ENCODE assay signal across 1 cellular context in genomic region chr1:76247261-76247852, GRCh38.
TF ChIP-seq lines count a peak whose summit lies in the region.

No MANE protein-coding gene starts in this region.

TF ChIP-seq in WTC11, 78 proteins besides CTCF, POLR2A, EP300 and RAD21 (continued from another document):
- TF ChIP-seq, protein P1, sequence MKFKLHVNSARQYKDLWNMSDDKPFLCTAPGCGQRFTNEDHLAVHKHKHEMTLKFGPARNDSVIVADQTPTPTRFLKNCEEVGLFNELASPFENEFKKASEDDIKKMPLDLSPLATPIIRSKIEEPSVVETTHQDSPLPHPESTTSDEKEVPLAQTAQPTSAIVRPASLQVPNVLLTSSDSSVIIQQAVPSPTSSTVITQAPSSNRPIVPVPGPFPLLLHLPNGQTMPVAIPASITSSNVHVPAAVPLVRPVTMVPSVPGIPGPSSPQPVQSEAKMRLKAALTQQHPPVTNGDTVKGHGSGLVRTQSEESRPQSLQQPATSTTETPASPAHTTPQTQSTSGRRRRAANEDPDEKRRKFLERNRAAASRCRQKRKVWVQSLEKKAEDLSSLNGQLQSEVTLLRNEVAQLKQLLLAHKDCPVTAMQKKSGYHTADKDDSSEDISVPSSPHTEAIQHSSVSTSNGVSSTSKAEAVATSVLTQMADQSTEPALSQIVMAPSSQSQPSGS (CRISPR knock-in tag; IDR thresholded peaks at IDR 0.05; ENCODE audit: borderline replicate concordance, low read depth), result no peak
- no peak for TF ChIP-seq CREM (CRISPR knock-in tag; IDR thresholded peaks at IDR 0.05)
- TF ChIP-seq RORB (CRISPR knock-in tag; IDR thresholded peaks at IDR 0.05), result no peak
- TF ChIP-seq RELA (CRISPR knock-in tag; IDR thresholded peaks at IDR 0.05; ENCODE audit: borderline replicate concordance), result no peak
- TF ChIP-seq NFE2L1 (CRISPR knock-in tag; IDR thresholded peaks at IDR 0.05), result no peak
- TF ChIP-seq, protein P2, sequence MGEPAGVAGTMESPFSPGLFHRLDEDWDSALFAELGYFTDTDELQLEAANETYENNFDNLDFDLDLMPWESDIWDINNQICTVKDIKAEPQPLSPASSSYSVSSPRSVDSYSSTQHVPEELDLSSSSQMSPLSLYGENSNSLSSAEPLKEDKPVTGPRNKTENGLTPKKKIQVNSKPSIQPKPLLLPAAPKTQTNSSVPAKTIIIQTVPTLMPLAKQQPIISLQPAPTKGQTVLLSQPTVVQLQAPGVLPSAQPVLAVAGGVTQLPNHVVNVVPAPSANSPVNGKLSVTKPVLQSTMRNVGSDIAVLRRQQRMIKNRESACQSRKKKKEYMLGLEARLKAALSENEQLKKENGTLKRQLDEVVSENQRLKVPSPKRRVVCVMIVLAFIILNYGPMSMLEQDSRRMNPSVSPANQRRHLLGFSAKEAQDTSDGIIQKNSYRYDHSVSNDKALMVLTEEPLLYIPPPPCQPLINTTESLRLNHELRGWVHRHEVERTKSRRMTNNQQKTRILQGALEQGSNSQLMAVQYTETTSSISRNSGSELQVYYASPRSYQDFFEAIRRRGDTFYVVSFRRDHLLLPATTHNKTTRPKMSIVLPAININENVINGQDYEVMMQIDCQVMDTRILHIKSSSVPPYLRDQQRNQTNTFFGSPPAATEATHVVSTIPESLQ (CRISPR knock-in tag; IDR thresholded peaks at IDR 0.05), result no peak
- TF ChIP-seq ZNF423 (CRISPR knock-in tag; IDR thresholded peaks at IDR 0.05), result no peak
- no peak for TF ChIP-seq FOXK1 (CRISPR knock-in tag; IDR thresholded peaks at IDR 0.05)
- no peak for TF ChIP-seq ATF3 (CRISPR knock-in tag; conservative IDR thresholded peaks at IDR 0.05)
- TF ChIP-seq ZNF219 (CRISPR knock-in tag; IDR thresholded peaks at IDR 0.05; ENCODE audit: borderline replicate concordance), result no peak
- TF ChIP-seq SP1 (CRISPR knock-in tag; conservative IDR thresholded peaks at IDR 0.05), result no peak
